1 cellular context compared by ENCODE assay signal in genomic region chr2:144446136-144446535, GRCh38.
TF ChIP-seq lines count a peak whose summit lies in the region.

No MANE protein-coding gene starts in this region.

TF ChIP-seq in H1, 55 proteins besides CTCF, POLR2A, EP300 and RAD21 (continued from another document):
- TF ChIP-seq, protein P1, sequence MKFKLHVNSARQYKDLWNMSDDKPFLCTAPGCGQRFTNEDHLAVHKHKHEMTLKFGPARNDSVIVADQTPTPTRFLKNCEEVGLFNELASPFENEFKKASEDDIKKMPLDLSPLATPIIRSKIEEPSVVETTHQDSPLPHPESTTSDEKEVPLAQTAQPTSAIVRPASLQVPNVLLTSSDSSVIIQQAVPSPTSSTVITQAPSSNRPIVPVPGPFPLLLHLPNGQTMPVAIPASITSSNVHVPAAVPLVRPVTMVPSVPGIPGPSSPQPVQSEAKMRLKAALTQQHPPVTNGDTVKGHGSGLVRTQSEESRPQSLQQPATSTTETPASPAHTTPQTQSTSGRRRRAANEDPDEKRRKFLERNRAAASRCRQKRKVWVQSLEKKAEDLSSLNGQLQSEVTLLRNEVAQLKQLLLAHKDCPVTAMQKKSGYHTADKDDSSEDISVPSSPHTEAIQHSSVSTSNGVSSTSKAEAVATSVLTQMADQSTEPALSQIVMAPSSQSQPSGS (IDR thresholded peaks at IDR 0.05; ENCODE audit: low read length): no peak
- TF ChIP-seq SAP30 (IDR thresholded peaks at IDR 0.05; ENCODE audit: insufficient read depth, insufficient replicate concordance, low read length): no peak
- no peak for TF ChIP-seq BACH1 (IDR thresholded peaks at IDR 0.05; ENCODE audit: low read length)
- TF ChIP-seq SIN3A (conservative IDR thresholded peaks at IDR 0.05 in 1 of 2, IDR thresholded peaks at IDR 0.05 in 1 of 2; ENCODE audit: low read depth in 1 of 2, low read length in 2 of 2): no peak
- no peak for TF ChIP-seq RNF2 (IDR thresholded peaks at IDR 0.05; ENCODE audit: borderline replicate concordance, low read depth, low read length, missing control alignments, poor library complexity, severe bottlenecking)
- TF ChIP-seq SIRT6 (IDR thresholded peaks at IDR 0.05; ENCODE audit: low read length): no peak
- TF ChIP-seq TCF12 (IDR thresholded peaks at IDR 0.05; ENCODE audit: low read depth, low read length): no peak
- no peak for TF ChIP-seq SP4 (IDR thresholded peaks at IDR 0.05; ENCODE audit: low read length)
- TF ChIP-seq KDM1A (IDR thresholded peaks at IDR 0.05; ENCODE audit: borderline replicate concordance, low read length): no peak
- no peak for TF ChIP-seq TAF7 (optimal IDR thresholded peaks at IDR 0.05; ENCODE audit: borderline replicate concordance, low read depth, low read length)
- no peak for TF ChIP-seq ZNF274 (IDR thresholded peaks at IDR 0.05; ENCODE audit: borderline replicate concordance, extremely low read depth, low read length)
- no peak for TF ChIP-seq HDAC2 (IDR thresholded peaks at IDR 0.05; ENCODE audit: borderline replicate concordance in 1 of 2, low read depth in 2 of 2, low read length in 2 of 2)
- TF ChIP-seq TAF1 (IDR thresholded peaks at IDR 0.05; ENCODE audit: low read depth, low read length): no peak
- no peak for TF ChIP-seq YY1 (IDR thresholded peaks at IDR 0.05; ENCODE audit: low read depth, low read length)
- no peak for TF ChIP-seq RXRA (IDR thresholded peaks at IDR 0.05; ENCODE audit: insufficient read depth, low read depth, low read length)
- no peak for TF ChIP-seq EZH2 (IDR thresholded peaks at IDR 0.05; ENCODE audit: low read depth, low read length, severe bottlenecking)
- TF ChIP-seq CEBPB (IDR thresholded peaks at IDR 0.05; ENCODE audit: low read depth, low read length): no peak
- TF ChIP-seq SRF (IDR thresholded peaks at IDR 0.05; ENCODE audit: low read depth, low read length): no peak
